1 cellular context compared by ENCODE assay signal in the genomic region with DNA sequence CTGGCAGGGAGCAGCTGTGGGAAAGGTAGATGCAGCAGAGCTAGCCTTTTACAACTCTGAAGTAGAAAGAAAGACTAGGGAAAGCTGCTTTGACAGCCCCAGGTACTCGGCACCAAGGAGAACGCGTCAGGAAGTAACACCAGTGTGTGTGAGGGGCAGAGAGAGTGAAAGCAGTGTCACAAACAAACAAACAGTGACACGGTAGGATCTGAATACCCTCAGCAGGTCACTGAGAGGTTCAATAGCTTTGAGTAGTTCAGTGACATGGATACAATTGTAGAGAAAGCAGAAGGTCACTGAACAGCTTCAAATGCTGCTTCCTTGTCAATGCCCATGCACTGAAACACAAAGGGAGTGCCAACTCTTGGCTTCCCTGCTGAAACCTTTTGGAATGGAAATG.
TF ChIP-seq lines count a peak whose summit lies in the region.

No MANE protein-coding gene starts in this region.

TF ChIP-seq in GM23338, 12 proteins besides CTCF, POLR2A, EP300 and RAD21 (continued from another document):
- TF ChIP-seq, protein P1, sequence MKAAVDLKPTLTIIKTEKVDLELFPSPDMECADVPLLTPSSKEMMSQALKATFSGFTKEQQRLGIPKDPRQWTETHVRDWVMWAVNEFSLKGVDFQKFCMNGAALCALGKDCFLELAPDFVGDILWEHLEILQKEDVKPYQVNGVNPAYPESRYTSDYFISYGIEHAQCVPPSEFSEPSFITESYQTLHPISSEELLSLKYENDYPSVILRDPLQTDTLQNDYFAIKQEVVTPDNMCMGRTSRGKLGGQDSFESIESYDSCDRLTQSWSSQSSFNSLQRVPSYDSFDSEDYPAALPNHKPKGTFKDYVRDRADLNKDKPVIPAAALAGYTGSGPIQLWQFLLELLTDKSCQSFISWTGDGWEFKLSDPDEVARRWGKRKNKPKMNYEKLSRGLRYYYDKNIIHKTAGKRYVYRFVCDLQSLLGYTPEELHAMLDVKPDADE (IDR thresholded peaks at IDR 0.05): no peak
- TF ChIP-seq ZNF114 (CRISPR knock-in tag; IDR thresholded peaks at IDR 0.05) (no peak), EZH2phosphoT487 (IDR thresholded peaks at IDR 0.05; ENCODE audit: unreplicated experiment) (no peak)
